8 cellular contexts compared by ENCODE assay signal in genomic region chr14:93231129-93231979, GRCh38. TPM values are rescaled to one million over a fixed set of nuclear protein-coding genes. Genes with fewer than 3 reads are reported as not detected.
DNase-seq lines count a peak whose midpoint lies in the region; ATAC-seq lines count a peak whose summit lies in the region.

No MANE protein-coding gene starts in this region.

- H3K4me1 ChIP-seq in ACC112 (ENCODE audit: control insufficient read depth, insufficient read depth, low read length, unreplicated experiment) = no peaks in the 10 kb centered on the region

- H3K27ac Mint-ChIP-seq in activated T-helper 2 cell treated with anti-CD3 and anti-CD28 coated beads, Interferon-gamma antibody, Interleukin-2, Interleukin-4, amounts not matched to agents 10 μg/mL and 5 μg/mL and 100 μg/mL, durations not matched to agents 14 hours and 24 hours and 36 hours = no peak overlapping the region
- no peak overlapping the region for H3K27ac Mint-ChIP-seq in stimulated activated naive B cell treated with anti-CD40 and anti-IgM and Interleukin-4, amounts not matched to agents 10 μg/mL and 1 μg/mL and 100 μg/mL, for 72 hours

- peak; percentile 24 for DNase-seq in HCEC 1CT
- DNase-seq in activated T-helper 2 cell treated with anti-CD3 and anti-CD28 coated beads, Interferon-gamma antibody, Interleukin-2, Interleukin-4, amounts not matched to agents 10 μg/mL and 5 μg/mL and 100 μg/mL, durations not matched to agents 14 hours and 24 hours and 36 hours (ENCODE audit: low spot score) = no peak
- peak; percentile 71 for DNase-seq in hepatic stellate cell (ENCODE audit: low spot score)
- DNase-seq in stimulated activated naive B cell treated with anti-CD40 and anti-IgM and Interleukin-4, amounts not matched to agents 10 μg/mL and 1 μg/mL and 100 μg/mL, for 72 hours = no peak

- peaks cover 8% of the 10 kb centered on the region for H3K4me1 Mint-ChIP-seq in activated T-helper 2 cell treated with anti-CD3 and anti-CD28 coated beads, Interferon-gamma antibody, Interleukin-2, Interleukin-4, amounts not matched to agents 10 μg/mL and 5 μg/mL and 100 μg/mL, durations not matched to agents 14 hours and 24 hours and 36 hours (ENCODE audit: low read depth)
- H3K4me1 Mint-ChIP-seq in stimulated activated naive B cell treated with anti-CD40 and anti-IgM and Interleukin-4, amounts not matched to agents 10 μg/mL and 1 μg/mL and 100 μg/mL, for 72 hours = peaks cover 15 to 23% of the 10 kb centered on the region in 2 donors

- intact Hi-C loops in activated T-helper 2 cell treated with anti-CD3 and anti-CD28 coated beads, Interferon-gamma antibody, Interleukin-2, Interleukin-4, amounts not matched to agents 10 μg/mL and 5 μg/mL and 100 μg/mL, durations not matched to agents 14 hours and 24 hours and 36 hours (cut with micrococcal nuclease) = no loop called here

- H3K79me2 ChIP-seq in ACC112 (ENCODE audit: control insufficient read depth, insufficient read depth, low read length, unreplicated experiment) = no peaks in the 10 kb centered on the region

- peaks cover 20% of the 10 kb centered on the region; the same call in 1 of the 2 replicates for H3K36me3 ChIP-seq in ACC112 (ENCODE audit: insufficient read depth, low read length)

- peak overlapping the region; percentile 21; the same call in 1 of the 2 replicates for H3K27ac ChIP-seq in ACC112 (ENCODE audit: low read depth, low read length)

- H3K4me3 Mint-ChIP-seq in activated T-helper 2 cell treated with anti-CD3 and anti-CD28 coated beads, Interferon-gamma antibody, Interleukin-2, Interleukin-4, amounts not matched to agents 10 μg/mL and 5 μg/mL and 100 μg/mL, durations not matched to agents 14 hours and 24 hours and 36 hours (ENCODE audit: low read depth) = peak overlapping the region; percentile 64
- H3K4me3 Mint-ChIP-seq in stimulated activated naive B cell treated with anti-CD40 and anti-IgM and Interleukin-4, amounts not matched to agents 10 μg/mL and 1 μg/mL and 100 μg/mL, for 72 hours = peak overlapping the region; percentile 69 to 81

- ATAC-seq in stimulated activated naive B cell treated with anti-CD40 and anti-IgM and Interleukin-4, amounts not matched to agents 10 μg/mL and 1 μg/mL and 100 μg/mL, for 72 hours (replicated peaks) = peak; percentile 41 to 59
- no peak for ATAC-seq in HG02970 (IDR thresholded peaks at IDR 0.05; ENCODE audit: low FRiP score, unreplicated experiment)
- ATAC-seq in HG02588 (IDR thresholded peaks at IDR 0.05; ENCODE audit: unreplicated experiment) = no peak
- no peak for ATAC-seq in HG02571 (IDR thresholded peaks at IDR 0.05; ENCODE audit: unreplicated experiment)

- H3K4me3 ChIP-seq in ACC112 (ENCODE audit: low read depth, low read length) = peak overlapping the region; percentile 85

- H3K27me3 Mint-ChIP-seq in activated T-helper 2 cell treated with anti-CD3 and anti-CD28 coated beads, Interferon-gamma antibody, Interleukin-2, Interleukin-4, amounts not matched to agents 10 μg/mL and 5 μg/mL and 100 μg/mL, durations not matched to agents 14 hours and 24 hours and 36 hours (ENCODE audit: low read depth) = peaks cover 15% of the 10 kb centered on the region
- H3K27me3 Mint-ChIP-seq in stimulated activated naive B cell treated with anti-CD40 and anti-IgM and Interleukin-4, amounts not matched to agents 10 μg/mL and 1 μg/mL and 100 μg/mL, for 72 hours = peaks cover 17 to 18% of the 10 kb centered on the region in 2 donors

- H3K9me3 Mint-ChIP-seq in activated T-helper 2 cell treated with anti-CD3 and anti-CD28 coated beads, Interferon-gamma antibody, Interleukin-2, Interleukin-4, amounts not matched to agents 10 μg/mL and 5 μg/mL and 100 μg/mL, durations not matched to agents 14 hours and 24 hours and 36 hours = no peaks in the 10 kb centered on the region
- H3K9me3 Mint-ChIP-seq in stimulated activated naive B cell treated with anti-CD40 and anti-IgM and Interleukin-4, amounts not matched to agents 10 μg/mL and 1 μg/mL and 100 μg/mL, for 72 hours = peaks cover 0 to 4% of the 10 kb centered on the region in 2 donors

- peak overlapping the region; percentile 95 for H2AFZ ChIP-seq in ACC112 (ENCODE audit: low read length, unreplicated experiment)

- peaks cover 16% of the 10 kb centered on the region for H3K36me3 Mint-ChIP-seq in activated T-helper 2 cell treated with anti-CD3 and anti-CD28 coated beads, Interferon-gamma antibody, Interleukin-2, Interleukin-4, amounts not matched to agents 10 μg/mL and 5 μg/mL and 100 μg/mL, durations not matched to agents 14 hours and 24 hours and 36 hours (ENCODE audit: low read depth)
- H3K36me3 Mint-ChIP-seq in stimulated activated naive B cell treated with anti-CD40 and anti-IgM and Interleukin-4, amounts not matched to agents 10 μg/mL and 1 μg/mL and 100 μg/mL, for 72 hours = peaks cover 23 to 40% of the 10 kb centered on the region in 2 donors

- H3K27me3 ChIP-seq in ACC112 (ENCODE audit: insufficient read depth, low read length) = no peaks in the 10 kb centered on the region

RNA-seq across cellular contexts. Expression of gene UBR7, which starts 24.3 kb away (rescaled TPM):
- 30.9 and 32.9 TPM in 2 replicates for total RNA-seq in activated T-helper 2 cell treated with anti-CD3 and anti-CD28 coated beads, Interferon-gamma antibody, Interleukin-2, Interleukin-4, amounts not matched to agents 10 μg/mL and 5 μg/mL and 100 μg/mL, durations not matched to agents 14 hours and 24 hours and 36 hours

RNA-seq across cellular contexts. Expression of gene GON7, which starts 24.5 kb away (rescaled TPM):
- total RNA-seq in activated T-helper 2 cell treated with anti-CD3 and anti-CD28 coated beads, Interferon-gamma antibody, Interleukin-2, Interleukin-4, amounts not matched to agents 10 μg/mL and 5 μg/mL and 100 μg/mL, durations not matched to agents 14 hours and 24 hours and 36 hours = 13.4 and 15.2 TPM in 2 replicates

RNA-seq across cellular contexts. Expression of gene LYSET, which starts 46.2 kb away (rescaled TPM):
- total RNA-seq in activated T-helper 2 cell treated with anti-CD3 and anti-CD28 coated beads, Interferon-gamma antibody, Interleukin-2, Interleukin-4, amounts not matched to agents 10 μg/mL and 5 μg/mL and 100 μg/mL, durations not matched to agents 14 hours and 24 hours and 36 hours = 12.2 and 13.4 TPM in 2 replicates

RNA-seq across cellular contexts. Expression of gene MOAP1, which starts 46.7 kb away (rescaled TPM):
- total RNA-seq in activated T-helper 2 cell treated with anti-CD3 and anti-CD28 coated beads, Interferon-gamma antibody, Interleukin-2, Interleukin-4, amounts not matched to agents 10 μg/mL and 5 μg/mL and 100 μg/mL, durations not matched to agents 14 hours and 24 hours and 36 hours = 17.8 and 18.7 TPM in 2 replicates

Comparison
In these comparisons a context has a peak if more than half of its experiments do, and no peak if none do; other contexts are left out.
1. DNase-seq: peak in HCEC 1CT (single experiment) and hepatic stellate cell (single experiment); none in activated T-helper 2 cell treated with anti-CD3 and anti-CD28 coated beads, Interferon-gamma antibody, Interleukin-2, Interleukin-4, amounts not matched to agents 10 μg/mL and 5 μg/mL and 100 μg/mL, durations not matched to agents 14 hours and 24 hours and 36 hours (single experiment) and stimulated activated naive B cell treated with anti-CD40 and anti-IgM and Interleukin-4, amounts not matched to agents 10 μg/mL and 1 μg/mL and 100 μg/mL, for 72 hours (single experiment).
2. ATAC-seq: peak in stimulated activated naive B cell treated with anti-CD40 and anti-IgM and Interleukin-4, amounts not matched to agents 10 μg/mL and 1 μg/mL and 100 μg/mL, for 72 hours (2 of 2); none in HG02970 (single experiment), HG02588 (single experiment) and HG02571 (single experiment).